18 cellular contexts compared by ENCODE assay signal in genomic region chr5:162768962-162769464, GRCh38.
DNase-seq lines count a peak whose midpoint lies in the region; ATAC-seq, FAIRE-seq and TF ChIP-seq lines count a peak whose summit lies in the region.
"Had no signal": no experiment of that assay in that cellular context is flagged by ENCODE, and none has a peak within 500 bp of the region (broad histone marks: within the 10 kb centered on the region; RNA-seq: fewer than 3 reads in every experiment).

No MANE protein-coding gene starts in this region.

- no peak for TF ChIP-seq CTCF in D721Med (IDR thresholded peaks at IDR 0.05; ENCODE audit: insufficient read depth, missing control alignments)

- H3K4me3 Mint-ChIP-seq in activated T-helper 2 cell treated with anti-CD3 and anti-CD28 coated beads, Interferon-gamma antibody, Interleukin-2, Interleukin-4, amounts not matched to agents 10 μg/mL and 5 μg/mL and 100 μg/mL, durations not matched to agents 14 hours and 24 hours and 36 hours (ENCODE audit: low read depth) = no peak overlapping the region
- H3K4me3 Mint-ChIP-seq: T-helper 2 cell treated with Interferon-gamma antibody and Interleukin-4, amounts not matched to agents 5 μg/mL and 100 μg/mL, for 36 hours had no signal

- peaks cover 23% of the 10 kb centered on the region for H3K9me3 Mint-ChIP-seq in activated T-helper 2 cell treated with anti-CD3 and anti-CD28 coated beads, Interferon-gamma antibody, Interleukin-2, Interleukin-4, amounts not matched to agents 10 μg/mL and 5 μg/mL and 100 μg/mL, durations not matched to agents 14 hours and 24 hours and 36 hours

- no peaks in the 10 kb centered on the region for H3K4me1 Mint-ChIP-seq in activated T-helper 2 cell treated with anti-CD3 and anti-CD28 coated beads, Interferon-gamma antibody, Interleukin-2, Interleukin-4, amounts not matched to agents 10 μg/mL and 5 μg/mL and 100 μg/mL, durations not matched to agents 14 hours and 24 hours and 36 hours (ENCODE audit: low read depth)

- ATAC-seq in GM21423 (IDR thresholded peaks at IDR 0.05; ENCODE audit: unreplicated experiment) = no peak

- H3K27me3 Mint-ChIP-seq in activated T-helper 2 cell treated with anti-CD3 and anti-CD28 coated beads, Interferon-gamma antibody, Interleukin-2, Interleukin-4, amounts not matched to agents 10 μg/mL and 5 μg/mL and 100 μg/mL, durations not matched to agents 14 hours and 24 hours and 36 hours (ENCODE audit: low read depth) = no peaks in the 10 kb centered on the region

- intact Hi-C loops in activated T-helper 2 cell treated with anti-CD3 and anti-CD28 coated beads, Interferon-gamma antibody, Interleukin-2, Interleukin-4, amounts not matched to agents 10 μg/mL and 5 μg/mL and 100 μg/mL, durations not matched to agents 14 hours and 24 hours and 36 hours (cut with micrococcal nuclease) = no loop called here

- H3K36me3 Mint-ChIP-seq in activated T-helper 2 cell treated with anti-CD3 and anti-CD28 coated beads, Interferon-gamma antibody, Interleukin-2, Interleukin-4, amounts not matched to agents 10 μg/mL and 5 μg/mL and 100 μg/mL, durations not matched to agents 14 hours and 24 hours and 36 hours (ENCODE audit: low read depth) = no peaks in the 10 kb centered on the region

- FAIRE-seq in D721Med (lab: Jason Lieb, UNC) = peak; percentile 87
- FAIRE-seq: GM12891, HTR-8/SVneo had no signal

- DNase-seq in Ammon's horn (ENCODE audit: low spot score) (peak; percentile 40), D721Med (ENCODE audit: insufficient read length, low spot score) (no peak), OCI-M1 (lab: John Stamatoyannopoulos, UW) (peak; percentile 61), inferior parietal cortex (ENCODE audit: extremely low spot score) (peak; percentile 15), AG08395 (ENCODE audit: low spot score) (no peak), T-helper 2 cell (no peak)
- DNase-seq in activated T-helper 2 cell treated with anti-CD3 and anti-CD28 coated beads, Interferon-gamma antibody, Interleukin-2, Interleukin-4, amounts not matched to agents 10 μg/mL and 5 μg/mL and 100 μg/mL, durations not matched to agents 14 hours and 24 hours and 36 hours (ENCODE audit: low spot score) = no peak
- DNase-seq: ACHN, BE2C, DMS53, NCI-H1694 treated with DMSO at 0.1 percent for 48 hours, NCI-H526 treated with DMSO at 0.1 percent for 48 hours, Peyer's patch, SHP77 had no signal

- H3K27ac Mint-ChIP-seq in activated T-helper 2 cell treated with anti-CD3 and anti-CD28 coated beads, Interferon-gamma antibody, Interleukin-2, Interleukin-4, amounts not matched to agents 10 μg/mL and 5 μg/mL and 100 μg/mL, durations not matched to agents 14 hours and 24 hours and 36 hours = no peak overlapping the region
- H3K27ac Mint-ChIP-seq: T-helper 2 cell treated with Interferon-gamma antibody and Interleukin-4, amounts not matched to agents 5 μg/mL and 100 μg/mL, for 36 hours had no signal

Comparison
In these comparisons a context has a peak if more than half of its experiments do, and no peak if none do; other contexts are left out.
1. DNase-seq: peak in Ammon's horn (single experiment), OCI-M1 (single experiment) and inferior parietal cortex (single experiment); none in D721Med (single experiment), AG08395 (single experiment), activated T-helper 2 cell treated with anti-CD3 and anti-CD28 coated beads, Interferon-gamma antibody, Interleukin-2, Interleukin-4, amounts not matched to agents 10 μg/mL and 5 μg/mL and 100 μg/mL, durations not matched to agents 14 hours and 24 hours and 36 hours (single experiment) and T-helper 2 cell (0 of 5).